Comparison of ENCODE assay signal across 11 cellular contexts in the genomic region with DNA sequence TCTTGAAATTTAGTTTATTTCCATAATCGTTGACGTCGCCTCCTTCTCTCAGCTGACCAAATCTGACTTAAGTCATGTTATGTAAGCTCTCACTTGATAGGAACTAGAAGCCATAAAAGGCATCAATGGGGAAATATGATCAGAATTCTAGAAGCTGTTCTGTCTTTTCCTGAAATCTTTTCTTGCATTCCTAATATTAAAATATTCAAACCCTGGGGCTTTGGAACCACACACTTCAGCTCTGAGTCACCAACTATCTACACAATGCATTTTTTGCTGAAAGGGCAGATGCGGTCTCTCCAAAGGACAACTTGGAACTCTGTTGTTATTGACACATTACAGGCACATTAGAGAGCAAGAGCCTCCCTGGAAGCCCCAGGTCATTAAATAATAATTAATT.
A peak's percentile ranks its signal among the peaks of the same experiment; 100 is the strongest.
DNase-seq lines count a peak whose midpoint lies in the region; FAIRE-seq and TF ChIP-seq lines count a peak whose summit lies in the region.
"Had no signal": no experiment of that assay in that cellular context is flagged by ENCODE, and none has a peak within 500 bp of the region (broad histone marks: within the 10 kb centered on the region; RNA-seq: fewer than 3 reads in every experiment).

No MANE protein-coding gene starts in this region.

- H3K27ac ChIP-seq in WERI-Rb-1 = no peak overlapping the region

- H3K9me3 ChIP-seq in WERI-Rb-1 (ENCODE audit: severe bottlenecking) = peaks cover 2% of the 10 kb centered on the region

- peak; percentile 81 for FAIRE-seq in H54 (lab: Jason Lieb, UNC)

- H3K27me3 ChIP-seq in WERI-Rb-1 (ENCODE audit: insufficient read depth, low read depth, severe bottlenecking) = no peaks in the 10 kb centered on the region

- peaks cover 10% of the 10 kb centered on the region for H3K36me3 ChIP-seq in WERI-Rb-1

- no peak for TF ChIP-seq POLR2A in H54 (IDR thresholded peaks at IDR 0.05; ENCODE audit: low read depth, low read length)

- TF ChIP-seq CTCF in foreskin fibroblast (IDR thresholded peaks at IDR 0.05; ENCODE audit: low read depth, low read length) (no peak), WERI-Rb-1 (IDR thresholded peaks at IDR 0.05; ENCODE audit: low read depth, low read length) (no peak)

- H3K4me3 ChIP-seq in foreskin fibroblast (ENCODE audit: low read depth in 1 of 2, low read length in 2 of 2) (no peak overlapping the region), WERI-Rb-1 (ENCODE audit: low read depth, low read length) (no peak overlapping the region)

- DNase-seq in H54 (ENCODE audit: insufficient read length, low spot score) (peak; percentile 24), amniotic epithelial cell (ENCODE audit: low read depth) (peak; percentile 59), foreskin fibroblast (peak; percentile 40 to 75), smooth muscle cell of the brain vasculature (ENCODE audit: low read depth, low spot score) (peak; percentile 33), NCI-H2227 treated with DMSO at 0.1 percent for 48 hours (lab: John Stamatoyannopoulos, UW) (no peak), WERI-Rb-1 (no peak), occipital lobe (lab: John Stamatoyannopoulos, UW) (no peak), SHP77 (lab: John Stamatoyannopoulos, UW) (no peak)
- DNase-seq: DND-41, midbrain, NCI-H2171 treated with DMSO at 0.1 percent for 48 hours had no signal

Comparison
In these comparisons a context has a peak if more than half of its experiments do, and no peak if none do; other contexts are left out.
1. DNase-seq: peak in H54 (single experiment), amniotic epithelial cell (single experiment), foreskin fibroblast (2 of 2) and smooth muscle cell of the brain vasculature (single experiment); none in NCI-H2227 treated with DMSO at 0.1 percent for 48 hours (single experiment), WERI-Rb-1 (single experiment), occipital lobe (single experiment) and SHP77 (0 of 2).